ENCODE assay signal across 34 cellular contexts in the genomic region with DNA sequence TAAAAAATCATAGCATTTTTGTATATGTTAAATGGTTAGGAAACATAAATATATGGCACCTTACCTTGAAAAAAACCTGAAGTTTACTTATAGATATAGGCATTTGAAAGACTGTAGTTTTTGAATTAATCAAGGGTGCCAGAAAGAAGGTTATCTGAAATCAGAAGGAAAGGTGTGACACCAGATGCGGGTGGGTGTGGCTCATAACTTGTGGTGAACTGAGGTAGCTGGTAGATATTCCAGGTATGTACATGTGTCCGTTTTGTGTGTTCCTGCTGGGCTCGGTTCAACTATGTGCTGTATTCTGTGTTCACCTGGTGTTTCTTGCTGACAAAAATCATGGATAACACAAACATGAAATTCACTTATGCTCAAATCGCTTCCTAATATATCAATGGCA.
"Had no signal": no experiment of that assay in that cellular context is flagged by ENCODE, and none has a peak within 500 bp of the region (broad histone marks: within the 10 kb centered on the region; RNA-seq: fewer than 3 reads in every experiment).

No MANE protein-coding gene starts in this region.

- H3K27ac ChIP-seq: adrenal gland, body of pancreas, esophagus muscularis mucosa, foreskin keratinocyte, gastrocnemius medialis, heart left ventricle, WERI-Rb-1 had no signal

- H3K36me3 ChIP-seq: adrenal gland, esophagus muscularis mucosa, gastrocnemius medialis, heart left ventricle, WERI-Rb-1 had no signal

- H3K27me3 Mint-ChIP-seq: activated B cell treated with CpG ODN at 0.5 μM for 24 hours had no signal

- H3K9me3 Mint-ChIP-seq: activated T-helper 2 cell treated with anti-CD3 and anti-CD28 coated beads, Interferon-gamma antibody, Interleukin-2, Interleukin-4, amounts not matched to agents 10 μg/mL and 5 μg/mL and 100 μg/mL, durations not matched to agents 14 hours and 24 hours and 36 hours; T-helper 2 cell treated with Interferon-gamma antibody and Interleukin-4, amounts not matched to agents 5 μg/mL and 100 μg/mL, for 36 hours had no signal

- H3K4me1 Mint-ChIP-seq: activated B cell treated with CpG ODN at 0.5 μM for 24 hours; activated naive CD4-positive, alpha-beta T cell treated with anti-CD3 and anti-CD28 coated beads, Interleukin-2, amount 50 U/mL, for 24 hours; activated naive CD8-positive, alpha-beta T cell treated with anti-CD3 and anti-CD28 coated beads for 36 hours; activated naive CD8-positive, alpha-beta T cell treated with anti-CD3 and anti-CD28 coated beads, Interleukin-2, amount 50 U/mL, for 24 hours; T-helper 17 cell had no signal

- DNase-seq: activated B cell treated with CpG ODN at 0.5 μM for 24 hours; activated CD4-positive, alpha-beta T cell treated with anti-CD3 and anti-CD28 coated beads for 48 hours; activated CD4-positive, alpha-beta T cell treated with anti-CD3 and anti-CD28 coated beads, Interleukin-2, amount 50 U/mL, for 1 hour; activated CD4-positive, alpha-beta T cell treated with anti-CD3 and anti-CD28 coated beads, Interleukin-2, amount 50 U/mL, for 48 hours; activated CD8-positive, alpha-beta memory T cell treated with anti-CD3 and anti-CD28 coated beads for 24 hours; activated CD8-positive, alpha-beta T cell treated with anti-CD3 and anti-CD28 coated beads for 36 hours; activated effector memory CD4-positive, alpha-beta T cell treated with anti-CD3 and anti-CD28 coated beads, Interleukin-2, amount 50 U/mL, for 16 hours; activated naive CD4-positive, alpha-beta T cell treated with anti-CD3 and anti-CD28 coated beads for 36 hours; activated naive CD8-positive, alpha-beta T cell treated with anti-CD3 and anti-CD28 coated beads for 36 hours; activated naive CD8-positive, alpha-beta T cell treated with anti-CD3 and anti-CD28 coated beads, Interleukin-2, amount 50 U/mL, for 24 hours; activated T-cell treated with anti-CD3 and anti-CD28 coated beads, Interleukin-2, amount 50 U/mL, for 1 hour; activated T-cell treated with anti-CD3 and anti-CD28 coated beads, Interleukin-2, amount 50 U/mL, for 48 hours; adrenal gland; amygdala; aorta; body of pancreas; caudate nucleus; cortex of kidney; dermis blood vessel endothelial cell; effector CD4-positive, alpha-beta T cell; effector memory CD8-positive, alpha-beta T cell; erythroblast; gastrocnemius medialis; glutamatergic neuron; heart left ventricle; T-helper 17 cell; T1000; WERI-Rb-1 had no signal

- H3K27ac Mint-ChIP-seq: activated B cell treated with CpG ODN at 0.5 μM for 24 hours; activated CD8-positive, alpha-beta T cell treated with anti-CD3 and anti-CD28 coated beads for 36 hours; activated naive CD4-positive, alpha-beta T cell treated with anti-CD3 and anti-CD28 coated beads for 36 hours; activated naive CD4-positive, alpha-beta T cell treated with anti-CD3 and anti-CD28 coated beads, Interleukin-2, amount 50 U/mL, for 24 hours; activated naive CD8-positive, alpha-beta T cell treated with anti-CD3 and anti-CD28 coated beads for 36 hours; activated naive CD8-positive, alpha-beta T cell treated with anti-CD3 and anti-CD28 coated beads, Interleukin-2, amount 50 U/mL, for 24 hours; activated T-helper 1 cell treated with anti-CD3 and anti-CD28 coated beads, Interleukin-12 subunit alpha, Interleukin-12 subunit beta, Interleukin-2, Interleukin-4 antibody, amounts not matched to agents 30 ng/mL and 10 ng/mL and 1 ng/mL, durations not matched to agents 14 hours and 24 hours and 36 hours; activated T-helper 2 cell treated with anti-CD3 and anti-CD28 coated beads, Interferon-gamma antibody, Interleukin-2, Interleukin-4, amounts not matched to agents 10 μg/mL and 5 μg/mL and 100 μg/mL, durations not matched to agents 14 hours and 24 hours and 36 hours; effector memory CD8-positive, alpha-beta T cell; T-helper 17 cell; T-helper 2 cell treated with Interferon-gamma antibody and Interleukin-4, amounts not matched to agents 5 μg/mL and 100 μg/mL, for 36 hours had no signal

- H3K27me3 ChIP-seq: adrenal gland, body of pancreas, esophagus muscularis mucosa, gastrocnemius medialis, heart left ventricle had no signal

- H3K9me3 ChIP-seq: adrenal gland, body of pancreas, gastrocnemius medialis had no signal

- H3K4me3 ChIP-seq: adrenal gland, body of pancreas, esophagus muscularis mucosa, gastrocnemius medialis, heart left ventricle had no signal

- H3K36me3 Mint-ChIP-seq: activated naive CD4-positive, alpha-beta T cell treated with anti-CD3 and anti-CD28 coated beads, Interleukin-2, amount 50 U/mL, for 24 hours; activated naive CD8-positive, alpha-beta T cell treated with anti-CD3 and anti-CD28 coated beads for 36 hours had no signal

- H3K4me3 Mint-ChIP-seq: activated B cell treated with CpG ODN at 0.5 μM for 24 hours; activated CD8-positive, alpha-beta T cell treated with anti-CD3 and anti-CD28 coated beads for 36 hours; activated naive CD4-positive, alpha-beta T cell treated with anti-CD3 and anti-CD28 coated beads for 36 hours; activated naive CD4-positive, alpha-beta T cell treated with anti-CD3 and anti-CD28 coated beads, Interleukin-2, amount 50 U/mL, for 24 hours; activated naive CD8-positive, alpha-beta T cell treated with anti-CD3 and anti-CD28 coated beads for 36 hours; activated naive CD8-positive, alpha-beta T cell treated with anti-CD3 and anti-CD28 coated beads, Interleukin-2, amount 50 U/mL, for 24 hours; activated T-helper 1 cell treated with anti-CD3 and anti-CD28 coated beads, Interleukin-12 subunit alpha, Interleukin-12 subunit beta, Interleukin-2, Interleukin-4 antibody, amounts not matched to agents 30 ng/mL and 10 ng/mL and 1 ng/mL, durations not matched to agents 14 hours and 24 hours and 36 hours; effector memory CD8-positive, alpha-beta T cell; T-helper 17 cell; T-helper 2 cell treated with Interferon-gamma antibody and Interleukin-4, amounts not matched to agents 5 μg/mL and 100 μg/mL, for 36 hours had no signal

- H3K4me1 ChIP-seq: adrenal gland, body of pancreas, esophagus muscularis mucosa, foreskin keratinocyte, gastrocnemius medialis, heart left ventricle had no signal
